19 cellular contexts compared by ENCODE assay signal in the genomic region with DNA sequence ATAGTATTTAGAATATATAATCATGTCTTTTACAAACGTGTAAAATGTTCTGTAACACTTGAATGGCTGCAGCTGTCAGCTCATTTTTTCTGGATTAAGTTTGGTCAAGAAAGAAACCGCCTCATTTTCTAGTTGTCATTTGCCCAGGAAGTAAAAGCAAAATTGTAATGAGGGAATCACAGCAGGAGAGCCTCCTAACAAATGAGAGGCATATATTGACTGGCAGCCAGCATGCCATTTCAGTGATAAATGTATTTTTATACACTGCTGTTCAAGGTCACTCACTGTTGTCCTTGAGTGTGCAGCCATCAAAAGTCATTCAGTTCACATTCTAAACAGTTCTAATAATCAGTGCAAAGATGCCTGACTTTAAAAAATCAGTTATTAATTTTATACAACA.
DNase-seq lines count a peak whose midpoint lies in the region; ATAC-seq, FAIRE-seq and TF ChIP-seq lines count a peak whose summit lies in the region.
"Had no signal": no experiment of that assay in that cellular context is flagged by ENCODE, and none has a peak within 500 bp of the region (broad histone marks: within the 10 kb centered on the region; RNA-seq: fewer than 3 reads in every experiment).

No MANE protein-coding gene starts in this region.

- no peak; the same call in 2 of the 3 replicates for ATAC-seq in HepG2
- ATAC-seq in right lobe of liver = no peak
- ATAC-seq in HG03521 (IDR thresholded peaks at IDR 0.05; ENCODE audit: unreplicated experiment) = no peak
- no peak for ATAC-seq in GM18873 (IDR thresholded peaks at IDR 0.05; ENCODE audit: low FRiP score, unreplicated experiment)
- ATAC-seq: effector memory CD8-positive, alpha-beta T cell; naive thymus-derived CD8-positive, alpha-beta T cell had no signal

- TF ChIP-seq CTCF in HepG2 (CRISPR knock-in tag; IDR thresholded peaks at IDR 0.05) = no peak
- TF ChIP-seq CTCF in right lobe of liver (IDR thresholded peaks at IDR 0.05) = no peak
- TF ChIP-seq CTCF in RWPE1 (conservative IDR thresholded peaks at IDR 0.05; ENCODE audit: low read depth) = no peak
- TF ChIP-seq CTCF in ovary (IDR thresholded peaks at IDR 0.05) = no peak

- CTCF ChIA-PET in HepG2 (lab: Yijun Ruan, JAX; ENCODE audit: low intra/inter-chr PET ratio, low total read pairs) = no interaction called here
- CTCF ChIA-PET in RWPE1 (lab: Yijun Ruan, JAX) = interaction anchor here (0.6 kb wide), 1 partner anchor 1764 kb away, joined by 5 read pairs; no protein-coding TSS in a partner anchor

- no peak overlapping the region for H3K4me3 ChIP-seq in HepG2 (replicated peaks in 1 of 3; ENCODE audit: insufficient read depth in 1 of 3, low read depth in 2 of 3, low read length in 3 of 3)
- H3K4me3 ChIP-seq in right lobe of liver = no peak overlapping the region
- no peak overlapping the region for H3K4me3 ChIP-seq in ovary
- H3K4me3 ChIP-seq: cardiac muscle cell, psoas muscle had no signal

- no peaks in the 10 kb centered on the region for H3K27me3 ChIP-seq in HepG2 (ENCODE audit: control insufficient read depth in 1 of 2, insufficient read depth in 2 of 2, low read length in 2 of 2)
- H3K27me3 ChIP-seq in right lobe of liver = no peaks in the 10 kb centered on the region
- H3K27me3 ChIP-seq in ovary = no peaks in the 10 kb centered on the region
- H3K27me3 ChIP-seq: cardiac muscle cell had no signal

- H3K4me2 ChIP-seq in HepG2 (ENCODE audit: low read depth, low read length) = no peak overlapping the region

- BruUV-seq in HepG2 (replicated peaks; lab: Mats Ljungman, UMichigan) = no TSS peak

- no peaks in the 10 kb centered on the region for H3K9me3 ChIP-seq in HepG2 (ENCODE audit: low read length)
- no peaks in the 10 kb centered on the region for H3K9me3 ChIP-seq in right lobe of liver
- no peaks in the 10 kb centered on the region for H3K9me3 ChIP-seq in ovary
- H3K9me3 ChIP-seq: psoas muscle had no signal

- H4K20me1 ChIP-seq in HepG2 (ENCODE audit: insufficient read depth, low read length) = no peaks in the 10 kb centered on the region

- TF ChIP-seq EP300 in HepG2 (IDR thresholded peaks at IDR 0.05; ENCODE audit: low read depth in 2 of 2, low read length in 2 of 2) (no peak), HepG2 (CRISPR knock-in tag; IDR thresholded peaks at IDR 0.05; ENCODE audit: borderline replicate concordance) (no peak), ovary (IDR thresholded peaks at IDR 0.05) (no peak)

- WGBS in HepG2 (ENCODE audit: low lambda C conversion rate) = 89% methylated on average over 2 of the region's 2 CpGs
- 79% methylated on average over 2 of the region's 2 CpGs for WGBS in right lobe of liver (ENCODE audit: insufficient coverage, low coverage, low lambda C conversion rate, missing lambda C conversion rate)
- 12 to 39% (median 16%) methylated on average over 2 of the region's 2 CpGs for WGBS in ovary, 3 donors

- no peak overlapping the region for H2AFZ ChIP-seq in HepG2 (ENCODE audit: low read length)

- H3K9ac ChIP-seq in HepG2 (ENCODE audit: insufficient read depth, low read depth, low read length) = no peak overlapping the region

- H3K27ac ChIP-seq in HepG2 (ENCODE audit: extremely low read length, insufficient read depth, low read length) (no peak overlapping the region), right lobe of liver (no peak overlapping the region), RWPE1 (no peak overlapping the region), ovary (no peak overlapping the region)
- H3K27ac ChIP-seq: cardiac muscle cell, psoas muscle had no signal

- no peaks in the 10 kb centered on the region for H3K36me3 ChIP-seq in HepG2 (replicated peaks in 1 of 2; ENCODE audit: control insufficient read depth in 1 of 2, insufficient read depth in 2 of 2, low read length in 2 of 2)
- no peaks in the 10 kb centered on the region for H3K36me3 ChIP-seq in right lobe of liver
- no peaks in the 10 kb centered on the region for H3K36me3 ChIP-seq in ovary
- H3K36me3 ChIP-seq: cardiac muscle cell had no signal

- intact Hi-C loops in HepG2 (cut with micrococcal nuclease; ENCODE audit: unreplicated experiment) (loop anchor here (10.0 kb wide), 1 partner anchor 138 kb away; no protein-coding TSS in a partner anchor), right lobe of liver (cut with DNase I) (no loop called here), ovary (cut with DNase I) (no loop called here)

- H3K4me1 ChIP-seq in HepG2 (ENCODE audit: insufficient read depth, low read length) (peaks cover 21% of the 10 kb centered on the region), right lobe of liver (no peaks in the 10 kb centered on the region), ovary (ENCODE audit: insufficient read depth) (no peaks in the 10 kb centered on the region)

- H3K79me2 ChIP-seq in HepG2 (ENCODE audit: insufficient read depth, low read length) = no peaks in the 10 kb centered on the region

- no peak for TF ChIP-seq RAD21 in HepG2 (CRISPR knock-in tag; IDR thresholded peaks at IDR 0.05)

- TF ChIP-seq POLR2A in HepG2 (IDR thresholded peaks at IDR 0.05; ENCODE audit: insufficient read depth in 1 of 2, low read depth in 2 of 2, low read length in 2 of 2) (no peak), right lobe of liver (IDR thresholded peaks at IDR 0.05) (no peak), ovary (IDR thresholded peaks at IDR 0.05) (no peak)

- no peak for FAIRE-seq in HepG2 (lab: Jason Lieb, UNC)
- FAIRE-seq: TTC549 had no signal

- POLR2A ChIA-PET in HepG2 (lab: Yijun Ruan, JAX) = no interaction called here
- POLR2A ChIA-PET in RWPE1 (lab: Yijun Ruan, JAX; ENCODE audit: low non-redundant PET) = no interaction called here

- in situ Hi-C loops in HepG2 (cut with HindIII; ENCODE audit: extremely low pct_ligation_motif_present, low pct_unique_long_range_greater_than_20kb) = no loop called here

- DNase-seq in HepG2 (ENCODE audit: low spot score) (peak; percentile 15), right lobe of liver (no peak), NCI-H2107 treated with DMSO at 0.1 percent for 48 hours (lab: John Stamatoyannopoulos, UW; ENCODE audit: unreplicated experiment) (peak; percentile 74), cerebellar cortex (ENCODE audit: low spot score) (peak; percentile 25), RWPE1 (ENCODE audit: low spot score) (no peak), ovary (no peak)
- DNase-seq: activated CD4-positive, alpha-beta T cell treated with anti-CD3 and anti-CD28 coated beads, Interleukin-2, amount 10 ng/mL, durations not matched to agents 7 days and 5 days; activated naive CD8-positive, alpha-beta T cell treated with anti-CD3 and anti-CD28 coated beads, Interleukin-2, amount 10 ng/mL, durations not matched to agents 7 days and 5 days; effector memory CD8-positive, alpha-beta T cell; KG1; naive thymus-derived CD8-positive, alpha-beta T cell; NCI-H187 treated with DMSO at 0.1 percent for 48 hours; OCI-M1; psoas muscle; stimulated activated CD4-positive, alpha-beta T cell treated with anti-CD3 and anti-CD28 coated beads, Interleukin-15, amount 100 ng/mL, for 24 hours had no signal

TF ChIP-seq in HepG2, 621 proteins besides CTCF, POLR2A, EP300 and RAD21:
- TF ChIP-seq, protein P1, sequence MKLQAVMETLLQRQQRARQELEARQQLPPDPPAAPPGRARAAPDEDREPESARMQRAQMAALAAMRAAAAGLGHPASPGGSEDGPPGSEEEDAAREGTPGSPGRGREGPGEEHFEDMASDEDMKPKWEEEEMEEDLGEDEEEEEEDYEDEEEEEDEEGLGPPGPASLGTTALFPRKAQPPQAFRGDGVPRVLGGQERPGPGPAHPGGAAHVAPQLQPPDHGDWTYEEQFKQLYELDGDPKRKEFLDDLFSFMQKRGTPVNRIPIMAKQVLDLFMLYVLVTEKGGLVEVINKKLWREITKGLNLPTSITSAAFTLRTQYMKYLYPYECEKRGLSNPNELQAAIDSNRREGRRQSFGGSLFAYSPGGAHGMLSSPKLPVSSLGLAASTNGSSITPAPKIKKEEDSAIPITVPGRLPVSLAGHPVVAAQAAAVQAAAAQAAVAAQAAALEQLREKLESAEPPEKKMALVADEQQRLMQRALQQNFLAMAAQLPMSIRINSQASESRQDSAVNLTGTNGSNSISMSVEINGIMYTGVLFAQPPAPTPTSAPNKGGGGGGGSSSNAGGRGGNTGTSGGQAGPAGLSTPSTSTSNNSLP (IDR thresholded peaks at IDR 0.05; ENCODE audit: low read depth, low read length) = 0 out of 2 replicates have a peak, but pooled peaks have one; percentile 12
- no peak for TF ChIP-seq FOXA3 (CRISPR knock-in tag; IDR thresholded peaks at IDR 0.05)

Comparison
In these comparisons a context has a peak if more than half of its experiments do, and no peak if none do; other contexts are left out.
1. DNase-seq: peak in HepG2 (single experiment), NCI-H2107 treated with DMSO at 0.1 percent for 48 hours (single experiment) and cerebellar cortex (single experiment); none in right lobe of liver (0 of 3), RWPE1 (single experiment) and ovary (0 of 5).